Comparison of ENCODE assay signal across 1 cellular context in genomic region chr16:66483689-66484452, GRCh38.
A peak's percentile ranks its signal among the peaks of the same experiment; 100 is the strongest.
TF ChIP-seq lines count a peak whose summit lies in the region.

No MANE protein-coding gene starts in this region.

TF ChIP-seq in K562, 482 proteins besides CTCF, POLR2A, EP300 and RAD21 (continued from another document and continues in another):
- TF ChIP-seq ZNF518B (CRISPR knock-in tag; IDR thresholded peaks at IDR 0.05) (no peak), MCM2 (IDR thresholded peaks at IDR 0.05; ENCODE audit: low read depth) (no peak), CC2D1A (IDR thresholded peaks at IDR 0.05) (peak; percentile 61; the same call in 1 of the 2 replicates), SPI1 (IDR thresholded peaks at IDR 0.05; ENCODE audit: borderline replicate concordance, low read depth, low read length) (peak; percentile 91), KLF16 (IDR thresholded peaks at IDR 0.05) (peak; percentile 41; the same call in 1 of the 2 replicates), TOE1 (IDR thresholded peaks at IDR 0.05; ENCODE audit: borderline replicate concordance) (no peak), TOE1 (CRISPR knock-in tag; IDR thresholded peaks at IDR 0.05; ENCODE audit: borderline replicate concordance, low read depth) (no peak), VEZF1 (CRISPR knock-in tag; IDR thresholded peaks at IDR 0.05) (peak; percentile 42), JUNB (CRISPR knock-in tag; conservative IDR thresholded peaks at IDR 0.05) (no peak), SNIP1 (IDR thresholded peaks at IDR 0.05; ENCODE audit: low read depth) (no peak), NEUROD1 (IDR thresholded peaks at IDR 0.05; ENCODE audit: borderline replicate concordance, low read depth, low read length, partially characterized antibody) (no peak), ZNF695 (CRISPR knock-in tag; IDR thresholded peaks at IDR 0.05) (no peak), TEAD1 (CRISPR knock-in tag; IDR thresholded peaks at IDR 0.05) (0 out of 4 replicates have a peak, but pooled peaks of 1 of the 2 experiments have one; percentile 22), MIER1 (IDR thresholded peaks at IDR 0.05; ENCODE audit: low read depth) (no peak), TRIM28 (IDR thresholded peaks at IDR 0.05) (no peak), MCM3 (IDR thresholded peaks at IDR 0.05) (no peak), HCFC1 (IDR thresholded peaks at IDR 0.05; ENCODE audit: low read depth, low read length) (0 out of 2 replicates have a peak, but pooled peaks have one; percentile 15), XRCC4 (IDR thresholded peaks at IDR 0.05; ENCODE audit: extremely low read depth, insufficient read depth, insufficient read length) (no peak), ZNF239 (CRISPR knock-in tag; IDR thresholded peaks at IDR 0.05) (no peak), THAP12 (CRISPR knock-in tag; IDR thresholded peaks at IDR 0.05) (no peak), AFF4 (CRISPR knock-in tag; IDR thresholded peaks at IDR 0.05) (no peak), FOXP1 (CRISPR knock-in tag; IDR thresholded peaks at IDR 0.05) (no peak), ZSCAN32 (CRISPR knock-in tag; IDR thresholded peaks at IDR 0.05) (no peak), SAFB (IDR thresholded peaks at IDR 0.05; ENCODE audit: borderline replicate concordance, low read depth, low read length) (no peak), STAG1 (CRISPR knock-in tag; IDR thresholded peaks at IDR 0.05; ENCODE audit: borderline replicate concordance) (peak; percentile 46; the same call in 1 of the 2 replicates), BHLHE40 (IDR thresholded peaks at IDR 0.05; ENCODE audit: low read length) (peak; percentile 24; the same call in 1 of the 2 replicates), YY1 (IDR thresholded peaks at IDR 0.05; ENCODE audit: borderline replicate concordance in 1 of 3, control insufficient read depth in 1 of 3, extremely low read depth in 1 of 3, insufficient read depth in 3 of 3, insufficient read length in 1 of 3, insufficient replicate concordance in 2 of 3, low read depth in 1 of 3, low read length in 2 of 3) (no peak), MAFK (IDR thresholded peaks at IDR 0.05; ENCODE audit: low read length) (0 out of 2 replicates have a peak, but pooled peaks have one; percentile 9)
- TF ChIP-seq, protein P1, sequence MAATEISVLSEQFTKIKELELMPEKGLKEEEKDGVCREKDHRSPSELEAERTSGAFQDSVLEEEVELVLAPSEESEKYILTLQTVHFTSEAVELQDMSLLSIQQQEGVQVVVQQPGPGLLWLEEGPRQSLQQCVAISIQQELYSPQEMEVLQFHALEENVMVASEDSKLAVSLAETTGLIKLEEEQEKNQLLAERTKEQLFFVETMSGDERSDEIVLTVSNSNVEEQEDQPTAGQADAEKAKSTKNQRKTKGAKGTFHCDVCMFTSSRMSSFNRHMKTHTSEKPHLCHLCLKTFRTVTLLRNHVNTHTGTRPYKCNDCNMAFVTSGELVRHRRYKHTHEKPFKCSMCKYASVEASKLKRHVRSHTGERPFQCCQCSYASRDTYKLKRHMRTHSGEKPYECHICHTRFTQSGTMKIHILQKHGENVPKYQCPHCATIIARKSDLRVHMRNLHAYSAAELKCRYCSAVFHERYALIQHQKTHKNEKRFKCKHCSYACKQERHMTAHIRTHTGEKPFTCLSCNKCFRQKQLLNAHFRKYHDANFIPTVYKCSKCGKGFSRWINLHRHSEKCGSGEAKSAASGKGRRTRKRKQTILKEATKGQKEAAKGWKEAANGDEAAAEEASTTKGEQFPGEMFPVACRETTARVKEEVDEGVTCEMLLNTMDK (IDR thresholded peaks at IDR 0.05; ENCODE audit: borderline replicate concordance, insufficient read depth, low read depth, low read length, poor library complexity, severe bottlenecking), result peak; percentile 62
- TF ChIP-seq, protein P2, sequence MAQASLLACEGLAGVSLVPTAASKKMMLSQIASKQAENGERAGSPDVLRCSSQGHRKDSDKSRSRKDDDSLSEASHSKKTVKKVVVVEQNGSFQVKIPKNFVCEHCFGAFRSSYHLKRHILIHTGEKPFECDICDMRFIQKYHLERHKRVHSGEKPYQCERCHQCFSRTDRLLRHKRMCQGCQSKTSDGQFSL (CRISPR knock-in tag; IDR thresholded peaks at IDR 0.05), result peak; percentile 100
- TF ChIP-seq, protein P2 (tag; IDR thresholded peaks at IDR 0.05), result peak in 1 of 2 experiments; percentile 95; a peak in 2 of 4 replicates
- TF ChIP-seq, protein P3, sequence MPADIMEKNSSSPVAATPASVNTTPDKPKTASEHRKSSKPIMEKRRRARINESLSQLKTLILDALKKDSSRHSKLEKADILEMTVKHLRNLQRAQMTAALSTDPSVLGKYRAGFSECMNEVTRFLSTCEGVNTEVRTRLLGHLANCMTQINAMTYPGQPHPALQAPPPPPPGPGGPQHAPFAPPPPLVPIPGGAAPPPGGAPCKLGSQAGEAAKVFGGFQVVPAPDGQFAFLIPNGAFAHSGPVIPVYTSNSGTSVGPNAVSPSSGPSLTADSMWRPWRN (IDR thresholded peaks at IDR 0.05; ENCODE audit: low read depth), result no peak
- TF ChIP-seq, protein P4, sequence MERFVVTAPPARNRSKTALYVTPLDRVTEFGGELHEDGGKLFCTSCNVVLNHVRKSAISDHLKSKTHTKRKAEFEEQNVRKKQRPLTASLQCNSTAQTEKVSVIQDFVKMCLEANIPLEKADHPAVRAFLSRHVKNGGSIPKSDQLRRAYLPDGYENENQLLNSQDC (CRISPR knock-in tag; IDR thresholded peaks at IDR 0.05), result no peak
